24 cellular contexts compared by ENCODE assay signal in the genomic region with DNA sequence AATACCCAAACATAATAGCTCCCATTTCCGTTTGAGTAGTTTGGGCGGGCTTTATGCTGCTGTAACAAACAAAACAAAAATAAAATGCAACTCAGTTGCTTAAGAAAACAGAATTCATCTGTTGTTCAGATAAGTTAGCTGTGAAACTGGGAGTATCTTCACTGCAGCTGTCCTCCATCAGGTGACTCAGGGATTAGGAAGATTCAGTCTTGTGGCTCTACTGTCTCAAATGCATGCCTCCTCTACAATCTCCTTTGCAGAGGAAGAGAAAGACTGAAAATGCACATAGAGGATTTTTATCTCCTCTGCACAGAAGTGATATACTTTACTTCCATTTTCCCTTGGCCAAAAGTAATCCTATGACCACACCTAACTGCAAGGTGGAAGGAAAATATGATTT.
"Had no signal": no experiment of that assay in that cellular context is flagged by ENCODE, and none has a peak within 500 bp of the region (broad histone marks: within the 10 kb centered on the region; RNA-seq: fewer than 3 reads in every experiment).

No MANE protein-coding gene starts in this region.

- H3K27me3 Mint-ChIP-seq: progenitor cell of endocrine pancreas had no signal

- H3K36me3 ChIP-seq: left ventricle myocardium inferior, ovary, right atrium auricular region, right lobe of liver, stomach, thyroid gland, transverse colon, upper lobe of left lung, vagina had no signal

- H3K4me3 Mint-ChIP-seq: mesothelial cell of epicardium; naive B cell; natural killer cell; nephron progenitor cell; stimulated activated naive B cell treated with anti-CD40 and anti-IgM and Interleukin-4, amounts not matched to agents 10 μg/mL and 1 μg/mL and 100 μg/mL, for 72 hours had no signal

- H3K9me3 Mint-ChIP-seq: mesothelial cell of epicardium, nephron progenitor cell had no signal

- H3K4me2 ChIP-seq: smooth muscle cell had no signal

- H3K27ac Mint-ChIP-seq: mesothelial cell of epicardium; naive B cell; natural killer cell; nephron progenitor cell; progenitor cell of endocrine pancreas; stimulated activated naive B cell treated with anti-CD40 and anti-IgM and Interleukin-4, amounts not matched to agents 10 μg/mL and 1 μg/mL and 100 μg/mL, for 72 hours had no signal

- H3K4me3 ChIP-seq: left ventricle myocardium inferior, lung, ovary, right atrium auricular region, right lobe of liver, smooth muscle cell, stomach, testis, thyroid gland, transverse colon, upper lobe of left lung, vagina had no signal

- ATAC-seq: natural killer cell; right lobe of liver; stimulated activated naive B cell treated with anti-CD40 and anti-IgM and Interleukin-4, amounts not matched to agents 10 μg/mL and 1 μg/mL and 100 μg/mL, for 72 hours; stimulated activated naive CD8-positive, alpha-beta T cell treated with anti-CD3 and anti-CD28 coated beads, Interleukin-15, Interleukin-2, amounts not matched to agents 100 U/mL and 50 U/mL, for 24 hours had no signal

- H3K27me3 ChIP-seq: ovary, right atrium auricular region, right lobe of liver, stomach, testis, thyroid gland, transverse colon, upper lobe of left lung, vagina had no signal

- H3K4me1 Mint-ChIP-seq: natural killer cell, nephron progenitor cell had no signal

- H3K36me3 Mint-ChIP-seq: mesothelial cell of epicardium; naive B cell; natural killer cell; stimulated activated naive B cell treated with anti-CD40 and anti-IgM and Interleukin-4, amounts not matched to agents 10 μg/mL and 1 μg/mL and 100 μg/mL, for 72 hours had no signal

- H3K9me3 ChIP-seq: left ventricle myocardium inferior, right atrium auricular region, right lobe of liver, stomach, testis, thyroid gland, transverse colon, upper lobe of left lung, vagina had no signal

- H3K27ac ChIP-seq: left ventricle myocardium inferior, ovary, right atrium auricular region, right lobe of liver, stomach, testis, thyroid gland, transverse colon, upper lobe of left lung, vagina had no signal

- H3K4me1 ChIP-seq: left ventricle myocardium inferior, right atrium auricular region, right lobe of liver, stomach, testis, thyroid gland, transverse colon, upper lobe of left lung, vagina had no signal

- DNase-seq: islet precursor cell; left ventricle myocardium inferior; mesendoderm; naive B cell; natural killer cell; nephron progenitor cell; ovary; right lobe of liver; stimulated activated CD4-positive, alpha-beta T cell treated with anti-CD3 and anti-CD28 coated beads, Interleukin-1b, Interleukin-23, amount 100 ng/mL, for 48 hours; stimulated activated CD4-positive, alpha-beta T cell treated with anti-CD3 and anti-CD28 coated beads, Interleukin-2, amount 100 ng/mL, for 48 hours; stimulated activated CD4-positive, alpha-beta T cell treated with anti-CD3 and anti-CD28 coated beads, Interleukin-4, amount 100 ng/mL, for 4 hours; stimulated activated naive B cell treated with anti-CD40 and anti-IgM and Interleukin-4, amounts not matched to agents 10 μg/mL and 1 μg/mL and 100 μg/mL, for 72 hours; stimulated activated naive CD8-positive, alpha-beta T cell treated with anti-CD3 and anti-CD28 coated beads, Interleukin-15, Interleukin-2, amounts not matched to agents 100 U/mL and 50 U/mL, for 24 hours; stomach; testis; thyroid gland; transverse colon; upper lobe of left lung had no signal
